Comparison of ENCODE assay signal across 23 cellular contexts in genomic region chr5:79243224-79243623, GRCh38. TPM values are rescaled to one million over a fixed set of nuclear protein-coding genes. Genes with fewer than 3 reads are reported as not detected.
A peak's percentile ranks its signal among the peaks of the same experiment; 100 is the strongest.
DNase-seq lines count a peak whose midpoint lies in the region; ATAC-seq, FAIRE-seq and TF ChIP-seq lines count a peak whose summit lies in the region.
"Had no signal": no experiment of that assay in that cellular context is flagged by ENCODE, and none has a peak within 500 bp of the region (broad histone marks: within the 10 kb centered on the region; RNA-seq: fewer than 3 reads in every experiment).

No MANE protein-coding gene starts in this region.

- H3K9me3 Mint-ChIP-seq in activated naive CD4-positive, alpha-beta T cell treated with anti-CD3 and anti-CD28 coated beads, Interleukin-2, amount 50 U/mL, for 24 hours = no peaks in the 10 kb centered on the region
- no peaks in the 10 kb centered on the region for H3K9me3 Mint-ChIP-seq in activated naive CD4-positive, alpha-beta T cell treated with anti-CD3 and anti-CD28 coated beads, Interleukin-2, amount 10 ng/mL, durations not matched to agents 7 days and 5 days
- H3K9me3 Mint-ChIP-seq in WTC11 = no peaks in the 10 kb centered on the region
- H3K9me3 Mint-ChIP-seq: H9, HFFc6 had no signal

- peaks cover 72% of the 10 kb centered on the region for H3K4me1 Mint-ChIP-seq in activated naive CD4-positive, alpha-beta T cell treated with anti-CD3 and anti-CD28 coated beads, Interleukin-2, amount 50 U/mL, for 24 hours
- peaks cover 30% of the 10 kb centered on the region for H3K4me1 Mint-ChIP-seq in activated naive CD4-positive, alpha-beta T cell treated with anti-CD3 and anti-CD28 coated beads, Interleukin-2, amount 10 ng/mL, durations not matched to agents 7 days and 5 days
- peaks cover 54% of the 10 kb centered on the region for H3K4me1 Mint-ChIP-seq in WTC11

- H3K36me3 ChIP-seq in psoas muscle (ENCODE audit: insufficient read depth in 1 of 2, low read depth in 1 of 2) = no peaks in the 10 kb centered on the region
- H3K36me3 ChIP-seq in Peyer's patch = no peaks in the 10 kb centered on the region

- peak overlapping the region; percentile 77 for H3K27ac ChIP-seq in psoas muscle
- no peak overlapping the region for H3K27ac ChIP-seq in Peyer's patch
- H3K27ac ChIP-seq: GM23248 had no signal

- TF ChIP-seq CTCF in WTC11 (IDR thresholded peaks at IDR 0.05) (no peak), psoas muscle (IDR thresholded peaks at IDR 0.05) (peak; percentile 21), Peyer's patch (IDR thresholded peaks at IDR 0.05) (no peak)

- H3K27me3 Mint-ChIP-seq in activated naive CD4-positive, alpha-beta T cell treated with anti-CD3 and anti-CD28 coated beads, Interleukin-2, amount 50 U/mL, for 24 hours = no peaks in the 10 kb centered on the region
- H3K27me3 Mint-ChIP-seq in activated naive CD4-positive, alpha-beta T cell treated with anti-CD3 and anti-CD28 coated beads, Interleukin-2, amount 10 ng/mL, durations not matched to agents 7 days and 5 days = no peaks in the 10 kb centered on the region
- no peaks in the 10 kb centered on the region for H3K27me3 Mint-ChIP-seq in WTC11 (ENCODE audit: low read depth)
- H3K27me3 Mint-ChIP-seq: B cell had no signal

- no peak for TF ChIP-seq POLR2A in GM12892 (IDR thresholded peaks at IDR 0.05; ENCODE audit: low read depth, low read length)
- no peak for TF ChIP-seq POLR2A in Peyer's patch (IDR thresholded peaks at IDR 0.05)

- WGBS in psoas muscle, 3 donors = 36 to 61% (median 45%) methylated on average over 1 of the region's 1 CpG

- DNase-seq in activated naive CD4-positive, alpha-beta T cell treated with anti-CD3 and anti-CD28 coated beads, Interleukin-2, amount 10 ng/mL, durations not matched to agents 7 days and 5 days = no peak
- DNase-seq in GM12892 (ENCODE audit: insufficient read length) (no peak), WTC11 (ENCODE audit: low spot score) (no peak), psoas muscle (no peak), Peyer's patch (no peak), urothelium cell line (ENCODE audit: low spot score) (no peak)
- DNase-seq in activated CD8-positive, alpha-beta memory T cell treated with anti-CD3 and anti-CD28 coated beads, Interleukin-2, amount 50 U/mL, for 48 hours = no peak
- DNase-seq: COR-L47, DMS153, GDM1, GM23248, H9, HFFc6, NCI-H1092, NCI-H1436, NCI-H2029, NCI-H2227 treated with DMSO at 0.1 percent for 48 hours, NCI-H510A, Right ventricle myocardium superior had no signal

- H3K9me3 ChIP-seq in psoas muscle (no peaks in the 10 kb centered on the region), Peyer's patch (no peaks in the 10 kb centered on the region)

- POLR2A ChIA-PET in WTC11 (lab: Charles Lee) = no interaction called here

- ATAC-seq in WTC11 = no peak
- ATAC-seq in psoas muscle = peak; percentile 65 to 94 (median 90)

- FAIRE-seq in GM12892 (lab: Jason Lieb, UNC) (peak; percentile 42), urothelium cell line (lab: Jason Lieb, UNC) (no peak)
- FAIRE-seq: A204.1 had no signal

- H3K4me3 Mint-ChIP-seq in activated naive CD4-positive, alpha-beta T cell treated with anti-CD3 and anti-CD28 coated beads, Interleukin-2, amount 50 U/mL, for 24 hours = no peak overlapping the region
- H3K4me3 Mint-ChIP-seq in activated naive CD4-positive, alpha-beta T cell treated with anti-CD3 and anti-CD28 coated beads, Interleukin-2, amount 10 ng/mL, durations not matched to agents 7 days and 5 days = no peak overlapping the region
- no peak overlapping the region for H3K4me3 Mint-ChIP-seq in WTC11
- H3K4me3 Mint-ChIP-seq: B cell, CD14-positive monocyte, H9, HFFc6 had no signal

- peaks cover 4% of the 10 kb centered on the region for H3K36me3 Mint-ChIP-seq in activated naive CD4-positive, alpha-beta T cell treated with anti-CD3 and anti-CD28 coated beads, Interleukin-2, amount 50 U/mL, for 24 hours
- peaks cover 2% of the 10 kb centered on the region for H3K36me3 Mint-ChIP-seq in activated naive CD4-positive, alpha-beta T cell treated with anti-CD3 and anti-CD28 coated beads, Interleukin-2, amount 10 ng/mL, durations not matched to agents 7 days and 5 days
- no peaks in the 10 kb centered on the region for H3K36me3 Mint-ChIP-seq in WTC11

- intact Hi-C loops in psoas muscle (cut with DNase I) = no loop called here

- no peak overlapping the region for H3K4me3 ChIP-seq in psoas muscle
- no peak overlapping the region for H3K4me3 ChIP-seq in Peyer's patch
- H3K4me3 ChIP-seq: GM23248 had no signal

- H3K27me3 ChIP-seq in psoas muscle (ENCODE audit: insufficient read depth in 3 of 3, low read length in 2 of 3) (no peaks in the 10 kb centered on the region), Peyer's patch (no peaks in the 10 kb centered on the region)

- peaks cover 46% of the 10 kb centered on the region for H3K4me1 ChIP-seq in psoas muscle
- H3K4me1 ChIP-seq in Peyer's patch = peaks cover 0 to 6% (median 1%) of the 10 kb centered on the region in 4 donors

- CTCF ChIA-PET in activated naive CD4-positive, alpha-beta T cell treated with anti-CD3 and anti-CD28 coated beads, Interleukin-2, amount 10 ng/mL, durations not matched to agents 7 days and 5 days (lab: Charles Lee) = interaction anchor here (0.9 to 1.3 kb wide), 4 partner anchors 12 to 126 kb away, joined by 3 to 4 read pairs (median 4); no protein-coding TSS in a partner anchor
- CTCF ChIA-PET in WTC11 (lab: Charles Lee) = interaction anchor here (0.6 to 1.1 kb wide), 4 partner anchors 13 to 223 kb away, joined by 3 to 5 read pairs (median 4); no protein-coding TSS in a partner anchor

- H3K27ac Mint-ChIP-seq in activated naive CD4-positive, alpha-beta T cell treated with anti-CD3 and anti-CD28 coated beads, Interleukin-2, amount 50 U/mL, for 24 hours = peak overlapping the region; percentile 17
- no peak overlapping the region for H3K27ac Mint-ChIP-seq in activated naive CD4-positive, alpha-beta T cell treated with anti-CD3 and anti-CD28 coated beads, Interleukin-2, amount 10 ng/mL, durations not matched to agents 7 days and 5 days
- 0 out of 2 replicates have a peak overlapping the region, but pooled peaks have one; percentile 26 for H3K27ac Mint-ChIP-seq in WTC11
- H3K27ac Mint-ChIP-seq: B cell, HFFc6 had no signal

TF ChIP-seq in WTC11, 78 proteins besides CTCF, POLR2A, EP300 and RAD21:
- no peak for TF ChIP-seq FOXP4 (CRISPR knock-in tag; IDR thresholded peaks at IDR 0.05)
- no peak for TF ChIP-seq GRHL2 (CRISPR knock-in tag; IDR thresholded peaks at IDR 0.05; ENCODE audit: insufficient replicate concordance, severe bottlenecking)
- TF ChIP-seq MXD4 (CRISPR knock-in tag; IDR thresholded peaks at IDR 0.05; ENCODE audit: borderline replicate concordance) = no peak
- no peak for TF ChIP-seq ZNF423 (CRISPR knock-in tag; IDR thresholded peaks at IDR 0.05)
TF ChIP-seq in WTC11: peak in this region for 0.

RNA-seq across cellular contexts. Expression of gene JMY, which starts 7.3 kb away (rescaled TPM):
- 3.5 TPM for polyA plus RNA-seq in GM12892 (2012; ENCODE audit: missing spikeins)
- 12.4 to 12.5 TPM (median 12.4 TPM) in 3 replicates for total RNA-seq in WTC11 (2021)
- 10 to 100 TPM; 11.7 to 17.0 (median 14.8) TPM for total RNA-seq in psoas muscle
- polyA plus RNA-seq in psoas muscle = 1 to 10 TPM; 1.3 to 7.5 (median 3.9) TPM
- 10 to 100 TPM; 10.3 to 16.5 (median 12.3) TPM for total RNA-seq in Peyer's patch
